Comparison of ENCODE assay signal across 17 cellular contexts in the genomic region with DNA sequence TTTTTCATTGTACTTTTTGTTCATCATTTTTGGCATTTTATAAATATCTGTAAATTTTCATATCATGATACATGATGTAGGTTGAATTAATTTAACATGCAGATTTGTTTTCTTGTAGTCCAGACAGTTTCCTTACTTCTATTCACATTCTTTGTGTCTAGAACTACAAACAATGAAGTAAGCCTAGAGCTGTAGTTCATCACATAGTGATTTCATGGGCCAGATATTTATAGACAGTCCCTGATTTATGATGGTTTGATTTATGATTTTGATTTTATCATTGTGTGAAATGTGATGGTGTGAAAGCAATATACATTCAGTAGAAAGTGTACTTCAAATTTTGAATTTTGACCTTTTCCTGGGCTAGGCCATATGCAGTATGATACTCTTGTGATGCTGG.
"Had no signal": no experiment of that assay in that cellular context is flagged by ENCODE, and none has a peak within 500 bp of the region (broad histone marks: within the 10 kb centered on the region; RNA-seq: fewer than 3 reads in every experiment).

No MANE protein-coding gene starts in this region.

- H3K9me3 Mint-ChIP-seq: activated naive CD4-positive, alpha-beta T cell treated with anti-CD3 and anti-CD28 coated beads, Interleukin-2, amount 50 U/mL, for 24 hours had no signal

- ATAC-seq: activated CD4-positive, CD25-positive, alpha-beta regulatory T cell treated with anti-CD3 and anti-CD28 coated beads, Interleukin-2, amount 50 U/mL, for 24 hours; heart left ventricle; left ventricle myocardium superior; stimulated activated naive B cell treated with anti-CD40 and anti-IgM and Interleukin-4, amounts not matched to agents 10 μg/mL and 1 μg/mL and 100 μg/mL, for 72 hours had no signal

- H3K4me1 Mint-ChIP-seq: activated naive CD4-positive, alpha-beta T cell treated with anti-CD3 and anti-CD28 coated beads, Interleukin-2, amount 50 U/mL, for 24 hours; naive B cell had no signal

- H3K36me3 ChIP-seq: heart left ventricle had no signal

- H3K4me3 ChIP-seq: dorsolateral prefrontal cortex, esophagus squamous epithelium, heart left ventricle, tibial nerve had no signal

- H3K27me3 ChIP-seq: dorsolateral prefrontal cortex, esophagus squamous epithelium, heart left ventricle, tibial nerve had no signal

- H3K36me3 Mint-ChIP-seq: activated naive CD4-positive, alpha-beta T cell treated with anti-CD3 and anti-CD28 coated beads, Interleukin-2, amount 50 U/mL, for 24 hours; stimulated activated naive B cell treated with anti-CD40 and anti-IgM and Interleukin-4, amounts not matched to agents 10 μg/mL and 1 μg/mL and 100 μg/mL, for 72 hours had no signal

- DNase-seq: activated effector memory CD4-positive, alpha-beta T cell treated with Interleukin-2 at 50 U/mL for 16 hours; activated T-cell treated with anti-CD3 and anti-CD28 coated beads, Interleukin-2, amount 50 U/mL, for 1 hour; amygdala; dorsolateral prefrontal cortex; esophagus squamous epithelium; heart left ventricle; islet precursor cell; left ventricle myocardium superior; midbrain; naive B cell; posterior cingulate gyrus; stimulated activated naive B cell treated with anti-CD40 and anti-IgM and Interleukin-4, amounts not matched to agents 10 μg/mL and 1 μg/mL and 100 μg/mL, for 72 hours; T-helper 2 cell had no signal

- H3K4me3 Mint-ChIP-seq: activated naive CD4-positive, alpha-beta T cell treated with anti-CD3 and anti-CD28 coated beads, Interleukin-2, amount 50 U/mL, for 24 hours; naive B cell; stimulated activated naive B cell treated with anti-CD40 and anti-IgM and Interleukin-4, amounts not matched to agents 10 μg/mL and 1 μg/mL and 100 μg/mL, for 72 hours had no signal

- H3K27ac Mint-ChIP-seq: activated naive CD4-positive, alpha-beta T cell treated with anti-CD3 and anti-CD28 coated beads, Interleukin-2, amount 50 U/mL, for 24 hours; stimulated activated naive B cell treated with anti-CD40 and anti-IgM and Interleukin-4, amounts not matched to agents 10 μg/mL and 1 μg/mL and 100 μg/mL, for 72 hours had no signal

- H3K27ac ChIP-seq: dorsolateral prefrontal cortex, esophagus squamous epithelium, heart left ventricle, tibial nerve had no signal

- FAIRE-seq: endometrium had no signal
